8 cellular contexts compared by ENCODE assay signal in genomic region chr2:58428553-58429284, GRCh38.
A peak's percentile ranks its signal among the peaks of the same experiment; 100 is the strongest.
DNase-seq lines count a peak whose midpoint lies in the region; ATAC-seq, FAIRE-seq and TF ChIP-seq lines count a peak whose summit lies in the region.

No MANE protein-coding gene starts in this region.

- TF ChIP-seq RAD21 in liver (IDR thresholded peaks at IDR 0.05), result no peak

- TF ChIP-seq CTCF in astrocyte of the cerebellum (IDR thresholded peaks at IDR 0.05; ENCODE audit: low read depth, low read length, missing control alignments) (no peak), liver (IDR thresholded peaks at IDR 0.05; ENCODE audit: low read depth, low read length, missing input control) (no peak)

- H3K27ac ChIP-seq in liver (ENCODE audit: low read depth in 1 of 2, low read length in 2 of 2), result no peak overlapping the region

- FAIRE-seq in urothelium cell line (lab: Jason Lieb, UNC), result no peak

- peak; percentile 17 for DNase-seq in NCI-H2196 (lab: John Stamatoyannopoulos, UW; ENCODE audit: unreplicated experiment)
- no peak for DNase-seq in NCI-H2196 treated with DMSO at 0.1 percent for 48 hours (lab: John Stamatoyannopoulos, UW; ENCODE audit: unreplicated experiment)
- no peak for DNase-seq in astrocyte of the cerebellum (ENCODE audit: low read depth)
- peak; percentile 35 for DNase-seq in urothelium cell line (ENCODE audit: low spot score)
- no peak for DNase-seq in stimulated activated naive CD4-positive, alpha-beta T cell treated with Interleukin-2 at 50 U/mL for 16 hours (lab: John Stamatoyannopoulos, UW)

- no peaks in the 10 kb centered on the region for H3K36me3 ChIP-seq in liver (ENCODE audit: control insufficient read depth in 4 of 4, insufficient read depth in 3 of 4, low read depth in 1 of 4, low read length in 3 of 4)

- ATAC-seq in HG03175 (IDR thresholded peaks at IDR 0.05; ENCODE audit: unreplicated experiment), result peak; percentile 51
- ATAC-seq in HG03097 (IDR thresholded peaks at IDR 0.05; ENCODE audit: low FRiP score, unreplicated experiment), result no peak

- H3K4me1 ChIP-seq in liver (ENCODE audit: control insufficient read depth in 4 of 4, insufficient read depth in 4 of 4, low read length in 3 of 4), result peaks cover 7 to 14% (median 11%) of the 10 kb centered on the region in 4 donors

- H3K4me3 ChIP-seq in astrocyte of the cerebellum (ENCODE audit: low read depth, low read length), result peak overlapping the region; percentile 64
- peak overlapping the region in 2 of 3 donors; percentile 5 to 57 for H3K4me3 ChIP-seq in liver (ENCODE audit: low read depth in 1 of 3, low read length in 3 of 3)

- peaks cover 0 to 14% (median 6%) of the 10 kb centered on the region in 4 donors for H3K27me3 ChIP-seq in liver (ENCODE audit: control insufficient read depth in 4 of 4, insufficient read depth in 4 of 4, low read length in 3 of 4)

- in situ Hi-C loops in astrocyte of the cerebellum (cut with HindIII; ENCODE audit: low sequenced_read_pairs), result no loop called here

- no peak overlapping the region for H3K9ac ChIP-seq in liver (ENCODE audit: low read depth in 1 of 2, low read length in 2 of 2)

- no peaks in the 10 kb centered on the region for H3K9me3 ChIP-seq in liver (ENCODE audit: control insufficient read depth in 4 of 4, low read length in 3 of 4)

- 4% methylated on average over 43 of the region's 43 CpGs for WGBS in liver

TF ChIP-seq in liver, 16 proteins besides CTCF, POLR2A, EP300 and RAD21:
- TF ChIP-seq GABPA (IDR thresholded peaks at IDR 0.05 in 1 of 2, conservative IDR thresholded peaks at IDR 0.05 in 1 of 2) (no peak), SP1 (IDR thresholded peaks at IDR 0.05) (no peak), RXRA (IDR thresholded peaks at IDR 0.05) (no peak), HNF4G (IDR thresholded peaks at IDR 0.05) (no peak)
TF ChIP-seq in liver: peak in this region for 0.

Comparison
In these comparisons a context has a peak if more than half of its experiments do, and no peak if none do; other contexts are left out.
1. DNase-seq: peak in NCI-H2196 (single experiment) and urothelium cell line (single experiment); none in NCI-H2196 treated with DMSO at 0.1 percent for 48 hours (single experiment), astrocyte of the cerebellum (single experiment) and stimulated activated naive CD4-positive, alpha-beta T cell treated with Interleukin-2 at 50 U/mL for 16 hours (single experiment).